ENCODE assay signal across 1 cellular context in genomic region chr12:22625671-22626251, GRCh38.
TF ChIP-seq lines count a peak whose summit lies in the region.

No MANE protein-coding gene starts in this region.

TF ChIP-seq in HEK293, 187 proteins besides CTCF, POLR2A, EP300 and RAD21 (continued from another document):
- TF ChIP-seq TCF7L2 (IDR thresholded peaks at IDR 0.05; ENCODE audit: borderline replicate concordance, low read depth, low read length) = no peak
- peak; percentile 5 for TF ChIP-seq ZXDB (tag by site-specific recombination; IDR thresholded peaks at IDR 0.05)
- peak; percentile 41; the same call in 1 of the 2 replicates for TF ChIP-seq ZNF600 (tag by site-specific recombination; IDR thresholded peaks at IDR 0.05)
- TF ChIP-seq REPIN1 (tag by site-specific recombination; IDR thresholded peaks at IDR 0.05; ENCODE audit: low read depth) = no peak
- TF ChIP-seq ZNF76 (tag by site-specific recombination; IDR thresholded peaks at IDR 0.05; ENCODE audit: borderline replicate concordance, low read depth) = peak; percentile 57; the same call in 1 of the 2 replicates
- no peak for TF ChIP-seq ZNF596 (tag by site-specific recombination; IDR thresholded peaks at IDR 0.05)
- peak; percentile 79 for TF ChIP-seq ZNF366 (tag by site-specific recombination; conservative IDR thresholded peaks at IDR 0.05)
- TF ChIP-seq ZNF335 (tag by site-specific recombination; conservative IDR thresholded peaks at IDR 0.05) = peak; percentile 79
- no peak for TF ChIP-seq ZNF776 (tag by site-specific recombination; IDR thresholded peaks at IDR 0.05; ENCODE audit: borderline replicate concordance)
- TF ChIP-seq ZNF555 (tag by site-specific recombination; conservative IDR thresholded peaks at IDR 0.05) = no peak
- TF ChIP-seq SP3 (tag by site-specific recombination; IDR thresholded peaks at IDR 0.05) = peak; percentile 19; the same call in 1 of the 2 replicates
- peak; percentile 58 for TF ChIP-seq GLIS1 (tag by site-specific recombination; IDR thresholded peaks at IDR 0.05)
- peak; percentile 20; the same call in 1 of the 2 replicates for TF ChIP-seq ZNF391 (tag by site-specific recombination; IDR thresholded peaks at IDR 0.05; ENCODE audit: borderline replicate concordance, low read depth)
- TF ChIP-seq ZNF37A (tag by site-specific recombination; IDR thresholded peaks at IDR 0.05) = no peak
- TF ChIP-seq, protein P1, sequence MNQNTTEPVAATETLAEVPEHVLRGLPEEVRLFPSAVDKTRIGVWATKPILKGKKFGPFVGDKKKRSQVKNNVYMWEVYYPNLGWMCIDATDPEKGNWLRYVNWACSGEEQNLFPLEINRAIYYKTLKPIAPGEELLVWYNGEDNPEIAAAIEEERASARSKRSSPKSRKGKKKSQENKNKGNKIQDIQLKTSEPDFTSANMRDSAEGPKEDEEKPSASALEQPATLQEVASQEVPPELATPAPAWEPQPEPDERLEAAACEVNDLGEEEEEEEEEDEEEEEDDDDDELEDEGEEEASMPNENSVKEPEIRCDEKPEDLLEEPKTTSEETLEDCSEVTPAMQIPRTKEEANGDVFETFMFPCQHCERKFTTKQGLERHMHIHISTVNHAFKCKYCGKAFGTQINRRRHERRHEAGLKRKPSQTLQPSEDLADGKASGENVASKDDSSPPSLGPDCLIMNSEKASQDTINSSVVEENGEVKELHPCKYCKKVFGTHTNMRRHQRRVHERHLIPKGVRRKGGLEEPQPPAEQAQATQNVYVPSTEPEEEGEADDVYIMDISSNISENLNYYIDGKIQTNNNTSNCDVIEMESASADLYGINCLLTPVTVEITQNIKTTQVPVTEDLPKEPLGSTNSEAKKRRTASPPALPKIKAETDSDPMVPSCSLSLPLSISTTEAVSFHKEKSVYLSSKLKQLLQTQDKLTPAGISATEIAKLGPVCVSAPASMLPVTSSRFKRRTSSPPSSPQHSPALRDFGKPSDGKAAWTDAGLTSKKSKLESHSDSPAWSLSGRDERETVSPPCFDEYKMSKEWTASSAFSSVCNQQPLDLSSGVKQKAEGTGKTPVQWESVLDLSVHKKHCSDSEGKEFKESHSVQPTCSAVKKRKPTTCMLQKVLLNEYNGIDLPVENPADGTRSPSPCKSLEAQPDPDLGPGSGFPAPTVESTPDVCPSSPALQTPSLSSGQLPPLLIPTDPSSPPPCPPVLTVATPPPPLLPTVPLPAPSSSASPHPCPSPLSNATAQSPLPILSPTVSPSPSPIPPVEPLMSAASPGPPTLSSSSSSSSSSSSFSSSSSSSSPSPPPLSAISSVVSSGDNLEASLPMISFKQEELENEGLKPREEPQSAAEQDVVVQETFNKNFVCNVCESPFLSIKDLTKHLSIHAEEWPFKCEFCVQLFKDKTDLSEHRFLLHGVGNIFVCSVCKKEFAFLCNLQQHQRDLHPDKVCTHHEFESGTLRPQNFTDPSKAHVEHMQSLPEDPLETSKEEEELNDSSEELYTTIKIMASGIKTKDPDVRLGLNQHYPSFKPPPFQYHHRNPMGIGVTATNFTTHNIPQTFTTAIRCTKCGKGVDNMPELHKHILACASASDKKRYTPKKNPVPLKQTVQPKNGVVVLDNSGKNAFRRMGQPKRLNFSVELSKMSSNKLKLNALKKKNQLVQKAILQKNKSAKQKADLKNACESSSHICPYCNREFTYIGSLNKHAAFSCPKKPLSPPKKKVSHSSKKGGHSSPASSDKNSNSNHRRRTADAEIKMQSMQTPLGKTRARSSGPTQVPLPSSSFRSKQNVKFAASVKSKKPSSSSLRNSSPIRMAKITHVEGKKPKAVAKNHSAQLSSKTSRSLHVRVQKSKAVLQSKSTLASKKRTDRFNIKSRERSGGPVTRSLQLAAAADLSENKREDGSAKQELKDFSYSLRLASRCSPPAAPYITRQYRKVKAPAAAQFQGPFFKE (tag by site-specific recombination; IDR thresholded peaks at IDR 0.05; ENCODE audit: borderline replicate concordance) = 0 out of 2 replicates have a peak, but pooled peaks have one; percentile 1
- TF ChIP-seq HOXC10 (CRISPR knock-in tag; IDR thresholded peaks at IDR 0.05) = no peak
- no peak for TF ChIP-seq ZNF664 (tag by site-specific recombination; IDR thresholded peaks at IDR 0.05)
- peak; percentile 16; the same call in 1 of the 2 replicates for TF ChIP-seq ZNF843 (tag by site-specific recombination; IDR thresholded peaks at IDR 0.05)
- TF ChIP-seq ZNF341 (tag by site-specific recombination; IDR thresholded peaks at IDR 0.05; ENCODE audit: low read depth) = peak; percentile 90
- TF ChIP-seq, protein P2, sequence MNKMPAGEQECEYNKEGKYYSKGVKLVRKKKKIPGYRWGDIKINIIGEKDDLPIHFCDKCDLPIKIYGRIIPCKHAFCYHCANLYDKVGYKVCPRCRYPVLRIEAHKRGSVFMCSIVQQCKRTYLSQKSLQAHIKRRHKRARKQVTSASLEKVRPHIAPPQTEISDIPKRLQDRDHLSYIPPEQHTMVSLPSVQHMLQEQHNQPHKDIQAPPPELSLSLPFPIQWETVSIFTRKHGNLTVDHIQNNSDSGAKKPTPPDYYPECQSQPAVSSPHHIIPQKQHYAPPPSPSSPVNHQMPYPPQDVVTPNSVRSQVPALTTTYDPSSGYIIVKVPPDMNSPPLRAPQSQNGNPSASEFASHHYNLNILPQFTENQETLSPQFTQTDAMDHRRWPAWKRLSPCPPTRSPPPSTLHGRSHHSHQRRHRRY (tag by site-specific recombination; IDR thresholded peaks at IDR 0.05) = no peak
- TF ChIP-seq ZNF2 (tag by site-specific recombination; IDR thresholded peaks at IDR 0.05) = 0 out of 2 replicates have a peak, but pooled peaks have one; percentile 32
- no peak for TF ChIP-seq HOXD13 (CRISPR knock-in tag; IDR thresholded peaks at IDR 0.05; ENCODE audit: borderline replicate concordance)
- TF ChIP-seq, protein P3, sequence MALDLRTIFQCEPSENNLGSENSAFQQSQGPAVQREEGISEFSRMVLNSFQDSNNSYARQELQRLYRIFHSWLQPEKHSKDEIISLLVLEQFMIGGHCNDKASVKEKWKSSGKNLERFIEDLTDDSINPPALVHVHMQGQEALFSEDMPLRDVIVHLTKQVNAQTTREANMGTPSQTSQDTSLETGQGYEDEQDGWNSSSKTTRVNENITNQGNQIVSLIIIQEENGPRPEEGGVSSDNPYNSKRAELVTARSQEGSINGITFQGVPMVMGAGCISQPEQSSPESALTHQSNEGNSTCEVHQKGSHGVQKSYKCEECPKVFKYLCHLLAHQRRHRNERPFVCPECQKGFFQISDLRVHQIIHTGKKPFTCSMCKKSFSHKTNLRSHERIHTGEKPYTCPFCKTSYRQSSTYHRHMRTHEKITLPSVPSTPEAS (tag by site-specific recombination; IDR thresholded peaks at IDR 0.05) = no peak
- TF ChIP-seq PRDM10 (tag by site-specific recombination; IDR thresholded peaks at IDR 0.05) = peak; percentile 99
